Comparison of ENCODE assay signal across 11 cellular contexts in the genomic region with DNA sequence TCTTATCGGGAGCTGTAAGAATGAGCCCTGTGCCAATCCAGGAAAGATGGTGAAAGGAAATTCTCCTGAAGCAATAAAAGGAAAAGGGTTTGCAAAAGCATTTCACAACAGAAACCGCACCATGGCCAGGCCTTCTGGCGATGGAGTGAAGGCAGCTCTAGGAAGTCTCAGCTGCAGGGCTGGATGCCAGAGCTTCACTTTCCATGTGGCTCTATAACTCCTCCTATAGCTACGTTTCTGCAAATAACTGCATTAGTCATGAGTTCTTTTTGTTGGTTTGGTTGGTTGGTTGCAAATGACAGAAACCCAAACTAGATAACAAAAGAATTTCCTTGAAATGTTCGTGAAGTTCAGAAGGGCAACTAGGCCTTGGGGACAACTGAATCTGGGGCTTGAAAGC.
DNase-seq lines count a peak whose midpoint lies in the region; ATAC-seq, FAIRE-seq and TF ChIP-seq lines count a peak whose summit lies in the region.
"Had no signal": no experiment of that assay in that cellular context is flagged by ENCODE, and none has a peak within 500 bp of the region (broad histone marks: within the 10 kb centered on the region; RNA-seq: fewer than 3 reads in every experiment).

No MANE protein-coding gene starts in this region.

- no peaks in the 10 kb centered on the region for H3K36me3 ChIP-seq in body of pancreas (replicated peaks in 1 of 2; ENCODE audit: insufficient read depth in 1 of 2, low read depth in 2 of 2)
- no peaks in the 10 kb centered on the region for H3K36me3 ChIP-seq in neutrophil
- no peaks in the 10 kb centered on the region for H3K36me3 ChIP-seq in upper lobe of left lung
- H3K36me3 ChIP-seq: ascending aorta had no signal

- TF ChIP-seq CTCF in body of pancreas (IDR thresholded peaks at IDR 0.05) (no peak), neutrophil (IDR thresholded peaks at IDR 0.05) (no peak), upper lobe of left lung (IDR thresholded peaks at IDR 0.05) (no peak)

- H3K9me3 ChIP-seq in body of pancreas (no peaks in the 10 kb centered on the region), neutrophil (no peaks in the 10 kb centered on the region), upper lobe of left lung (no peaks in the 10 kb centered on the region)
- H3K9me3 ChIP-seq: ascending aorta had no signal

- ATAC-seq in body of pancreas (no peak), upper lobe of left lung (ENCODE audit: low FRiP score in 2 of 2) (no peak), GM19395 (IDR thresholded peaks at IDR 0.05; ENCODE audit: unreplicated experiment) (no peak)
- ATAC-seq: activated CD4-positive, CD25-positive, alpha-beta regulatory T cell treated with anti-CD3 and anti-CD28 coated beads, Interleukin-2, amount 50 U/mL, for 24 hours; stimulated activated naive CD8-positive, alpha-beta T cell treated with anti-CD3 and anti-CD28 coated beads, Interleukin-15, amount 100 ng/mL, for 72 hours had no signal

- TF ChIP-seq POLR2A in body of pancreas (IDR thresholded peaks at IDR 0.05) = no peak
- no peak for TF ChIP-seq POLR2A in upper lobe of left lung (IDR thresholded peaks at IDR 0.05)
- no peak for TF ChIP-seq POLR2A in GM12892 (IDR thresholded peaks at IDR 0.05; ENCODE audit: low read depth, low read length)

- DNase-seq in ELR (ENCODE audit: low read depth) (peak; percentile 26), NCI-H226 (peak; percentile 92), body of pancreas (peak in 3 of 4 donors; percentile 25 to 40 (median 37)), upper lobe of left lung (no peak), GM12892 (ENCODE audit: insufficient read length) (no peak), NCI-H2196 treated with DMSO at 0.1 percent for 48 hours (lab: John Stamatoyannopoulos, UW; ENCODE audit: unreplicated experiment) (no peak)
- DNase-seq: stimulated activated naive CD8-positive, alpha-beta T cell treated with anti-CD3 and anti-CD28 coated beads, Interleukin-15, amount 100 ng/mL, for 72 hours had no signal

- WGBS in body of pancreas, 2 donors = 40 to 43% methylated on average over 5 of the region's 5 CpGs
- 53 to 61% methylated on average over 5 of the region's 5 CpGs for WGBS in upper lobe of left lung, 2 donors

- H3K4me3 ChIP-seq in body of pancreas = no peak overlapping the region
- no peak overlapping the region for H3K4me3 ChIP-seq in neutrophil (ENCODE audit: low read depth in 1 of 2, low read length in 1 of 2)
- no peak overlapping the region for H3K4me3 ChIP-seq in upper lobe of left lung
- H3K4me3 ChIP-seq: ascending aorta had no signal

- H3K27ac ChIP-seq in body of pancreas (no peak overlapping the region), neutrophil (peak overlapping the region; percentile 77), upper lobe of left lung (no peak overlapping the region)
- H3K27ac ChIP-seq: ascending aorta had no signal

- intact Hi-C loops in body of pancreas (cut with DNase I) = loop anchor here (10.0 kb wide), 1 partner anchor 193 kb away; no protein-coding TSS in a partner anchor

- peaks cover 24% of the 10 kb centered on the region for H3K4me1 ChIP-seq in body of pancreas
- peaks cover 40 to 57% of the 10 kb centered on the region in 2 experiments for H3K4me1 ChIP-seq in neutrophil (ENCODE audit: control insufficient read depth in 1 of 2, insufficient read depth in 1 of 2, low read depth in 1 of 2, low read length in 1 of 2)
- peaks cover 0 to 8% (median 4%) of the 10 kb centered on the region in 4 donors for H3K4me1 ChIP-seq in upper lobe of left lung
- H3K4me1 ChIP-seq: ascending aorta had no signal

- no peak for FAIRE-seq in GM12892 (lab: Jason Lieb, UNC)

- H3K27me3 ChIP-seq in body of pancreas = no peaks in the 10 kb centered on the region
- H3K27me3 ChIP-seq in neutrophil = no peaks in the 10 kb centered on the region
- H3K27me3 ChIP-seq in upper lobe of left lung = no peaks in the 10 kb centered on the region
- H3K27me3 ChIP-seq: ascending aorta had no signal

- no peak for TF ChIP-seq EP300 in upper lobe of left lung (IDR thresholded peaks at IDR 0.05)

Comparison
In these comparisons a context has a peak if more than half of its experiments do, and no peak if none do; other contexts are left out.
1. DNase-seq: peak in ELR (single experiment), NCI-H226 (single experiment) and body of pancreas (3 of 4); none in upper lobe of left lung (0 of 2), GM12892 (single experiment) and NCI-H2196 treated with DMSO at 0.1 percent for 48 hours (single experiment).